8 cellular contexts compared by ENCODE assay signal in genomic region chr16:1350691-1351090, GRCh38. TPM values are rescaled to one million over a fixed set of nuclear protein-coding genes. Genes with fewer than 3 reads are reported as not detected.
A peak's percentile ranks its signal among the peaks of the same experiment; 100 is the strongest.
DNase-seq lines count a peak whose midpoint lies in the region; ATAC-seq and TF ChIP-seq lines count a peak whose summit lies in the region.

No MANE protein-coding gene starts in this region.

- H3K9me2 ChIP-seq in hepatocyte (replicated peaks; ENCODE audit: insufficient read depth), result no peaks in the 10 kb centered on the region

- H2AFZ ChIP-seq in hepatocyte, result no peak overlapping the region

- no peaks in the 10 kb centered on the region for H3K9me3 ChIP-seq in hepatocyte (ENCODE audit: low read depth)
- no peaks in the 10 kb centered on the region for H3K9me3 ChIP-seq in skeletal muscle tissue (ENCODE audit: control insufficient read depth in 3 of 3, low read length in 3 of 3)

- peak overlapping the region; percentile 97 for H3K4me2 ChIP-seq in hepatocyte

- H3K9ac ChIP-seq in skeletal muscle tissue (ENCODE audit: low read depth in 1 of 3, low read length in 3 of 3), result peak overlapping the region in 2 of 3 donors; percentile 76 to 91

- TF ChIP-seq CTCF in WI38 (IDR thresholded peaks at IDR 0.05; ENCODE audit: low read depth, low read length) (no peak), hepatocyte (IDR thresholded peaks at IDR 0.05; ENCODE audit: poor library complexity) (no peak)

- H3K27ac ChIP-seq in hepatocyte (no peak overlapping the region), skeletal muscle tissue (ENCODE audit: low read depth, low read length) (no peak overlapping the region)

- peak overlapping the region; percentile 87 for H3K4me3 ChIP-seq in H7 (ENCODE audit: insufficient read depth, low read depth, low read length)
- H3K4me3 ChIP-seq in WI38 (ENCODE audit: low read depth, low read length), result peak overlapping the region; percentile 93
- H3K4me3 ChIP-seq in hepatocyte, result peak overlapping the region; percentile 93
- H3K4me3 ChIP-seq in skeletal muscle tissue (ENCODE audit: low read length in 3 of 3), result peak overlapping the region; percentile 86 to 94 (median 92)

- H3K27me3 ChIP-seq in H7 (ENCODE audit: control insufficient read depth, insufficient read depth, low read length) (no peaks in the 10 kb centered on the region), hepatocyte (no peaks in the 10 kb centered on the region), skeletal muscle tissue (ENCODE audit: control insufficient read depth in 3 of 3, insufficient read depth in 3 of 3, low read length in 3 of 3) (no peaks in the 10 kb centered on the region)

- peaks cover 14% of the 10 kb centered on the region for H4K20me1 ChIP-seq in hepatocyte (ENCODE audit: insufficient read depth, poor library complexity, severe bottlenecking)

- H3K36me3 ChIP-seq in H7 (replicated peaks; ENCODE audit: control insufficient read depth, insufficient read depth, low read length) (peaks cover 5% of the 10 kb centered on the region), hepatocyte (replicated peaks; ENCODE audit: insufficient read depth, low read depth) (no peaks in the 10 kb centered on the region), skeletal muscle tissue (ENCODE audit: control insufficient read depth in 3 of 3, insufficient read depth in 3 of 3, low read length in 3 of 3) (peaks cover 17 to 27% (median 21%) of the 10 kb centered on the region in 3 donors)

- peaks cover 52% of the 10 kb centered on the region for H3K79me2 ChIP-seq in hepatocyte

- DNase-seq in H7 (no peak), hepatocyte (ENCODE audit: low spot score) (no peak), cortex of kidney (lab: John Stamatoyannopoulos, UW) (no peak), SIG-M5 (lab: John Stamatoyannopoulos, UW) (no peak), foreskin melanocyte (no peak)

- ATAC-seq in GM21529 (IDR thresholded peaks at IDR 0.05; ENCODE audit: unreplicated experiment), result no peak

- 89% methylated on average over 19 of the region's 19 CpGs for WGBS in hepatocyte (ENCODE audit: low lambda C conversion rate, missing lambda C conversion rate)

- H3K4me1 ChIP-seq in hepatocyte (ENCODE audit: insufficient read depth) (peaks cover 3% of the 10 kb centered on the region), skeletal muscle tissue (ENCODE audit: control insufficient read depth in 3 of 3, insufficient read depth in 3 of 3, low read length in 3 of 3) (peaks cover 31 to 41% (median 32%) of the 10 kb centered on the region in 3 donors)

RNA-seq across cellular contexts. Expression of gene TSR3, which starts 1.0 kb away (rescaled TPM):
- 87.7 and 99.4 TPM in 2 replicates for total RNA-seq in H7 (2014; rRNA removed; shearing (Covaris generic))
- total RNA-seq in hepatocyte (65.5 and 73.0 TPM in 2 replicates), skeletal muscle tissue (48.5 TPM)
- 137 and 138 TPM in 2 replicates for polyA plus RNA-seq in hepatocyte

RNA-seq across cellular contexts. Expression of gene GNPTG, which starts 1.0 kb away (rescaled TPM):
- 16.2 and 21.5 TPM in 2 replicates for total RNA-seq in H7 (2014; rRNA removed; shearing (Covaris generic))
- total RNA-seq in hepatocyte (70.1 and 76.6 TPM in 2 replicates), skeletal muscle tissue (18.3 TPM)
- 133 and 161 TPM in 2 replicates for polyA plus RNA-seq in hepatocyte

RNA-seq across cellular contexts. Expression of gene BAIAP3, which starts 17.2 kb away (rescaled TPM):
- 2.6 and 5.7 TPM in 2 replicates for total RNA-seq in H7 (2014; rRNA removed; shearing (Covaris generic))
- total RNA-seq in hepatocyte, result 1.8 and 3.0 TPM in 2 replicates
- 2.4 and 5.5 TPM in 2 replicates for polyA plus RNA-seq in hepatocyte
- 1.0 TPM for total RNA-seq in skeletal muscle tissue

RNA-seq across cellular contexts. Expression of gene UBE2I, which starts 41.3 kb away (rescaled TPM):
- 79.9 and 80.2 TPM in 2 replicates for total RNA-seq in H7 (2014; rRNA removed; shearing (Covaris generic))
- total RNA-seq in hepatocyte, result 76.0 and 78.8 TPM in 2 replicates
- polyA plus RNA-seq in hepatocyte, result 150 and 183 TPM in 2 replicates
- 35.0 TPM for total RNA-seq in skeletal muscle tissue
